1 cellular context compared by ENCODE assay signal in the genomic region with DNA sequence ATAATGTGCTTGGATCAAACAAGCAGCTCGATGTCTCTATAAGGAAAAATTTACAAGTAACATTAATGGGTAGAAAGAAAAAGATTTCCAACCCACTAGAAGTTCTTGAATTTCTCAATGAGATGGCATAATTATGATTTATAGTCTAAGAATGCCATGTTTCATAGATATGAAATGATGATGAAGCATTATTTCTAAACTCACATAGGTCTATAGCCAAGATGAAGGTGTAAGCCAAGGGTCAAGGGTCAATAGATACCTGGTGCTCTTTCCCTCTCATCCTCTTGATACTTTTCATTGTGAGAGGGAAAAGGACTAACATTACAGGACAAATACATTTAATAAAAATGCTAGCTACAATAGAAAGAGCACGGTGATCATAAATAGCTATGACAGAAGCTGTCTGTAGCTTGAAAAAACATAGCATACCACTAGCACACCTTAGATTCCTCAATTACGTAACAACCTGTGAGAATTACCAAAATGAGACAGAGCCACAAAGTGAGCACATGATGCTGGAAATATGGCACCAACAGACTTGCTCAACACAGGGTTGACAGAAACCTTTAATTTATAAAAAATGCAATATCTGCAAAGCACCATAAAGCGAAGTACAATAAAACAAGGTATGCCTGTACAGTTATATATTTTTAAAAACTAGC.
A peak's percentile ranks its signal among the peaks of the same experiment; 100 is the strongest.
TF ChIP-seq lines count a peak whose summit lies in the region.

No MANE protein-coding gene starts in this region.

TF ChIP-seq in K562, 482 proteins besides CTCF, POLR2A, EP300 and RAD21 (continued from another document):
- TF ChIP-seq MGA (IDR thresholded peaks at IDR 0.05) = no peak
- TF ChIP-seq C11orf30 (IDR thresholded peaks at IDR 0.05; ENCODE audit: low read depth) = peak; percentile 67
- no peak for TF ChIP-seq CHCHD3 (CRISPR knock-in tag; IDR thresholded peaks at IDR 0.05)
- TF ChIP-seq KDM2B (CRISPR knock-in tag; IDR thresholded peaks at IDR 0.05) = no peak
- no peak for TF ChIP-seq CEBPG (CRISPR knock-in tag; IDR thresholded peaks at IDR 0.05)
- peak in 1 of 2 experiments; percentile 35; a peak in 1 of 4 replicates for TF ChIP-seq CEBPG (tag; conservative IDR thresholded peaks at IDR 0.05 in 1 of 2, IDR thresholded peaks at IDR 0.05 in 1 of 2)
- no peak for TF ChIP-seq FOXA3 (CRISPR knock-in tag; conservative IDR thresholded peaks at IDR 0.05 in 1 of 2, IDR thresholded peaks at IDR 0.05 in 1 of 2)
- no peak for TF ChIP-seq ZNF282 (CRISPR knock-in tag; IDR thresholded peaks at IDR 0.05)
- no peak for TF ChIP-seq KLF16 (IDR thresholded peaks at IDR 0.05)
- TF ChIP-seq NONO (IDR thresholded peaks at IDR 0.05; ENCODE audit: low read depth in 2 of 2, low read length in 1 of 2) = no peak
